Comparison of ENCODE assay signal across 10 cellular contexts in the genomic region with DNA sequence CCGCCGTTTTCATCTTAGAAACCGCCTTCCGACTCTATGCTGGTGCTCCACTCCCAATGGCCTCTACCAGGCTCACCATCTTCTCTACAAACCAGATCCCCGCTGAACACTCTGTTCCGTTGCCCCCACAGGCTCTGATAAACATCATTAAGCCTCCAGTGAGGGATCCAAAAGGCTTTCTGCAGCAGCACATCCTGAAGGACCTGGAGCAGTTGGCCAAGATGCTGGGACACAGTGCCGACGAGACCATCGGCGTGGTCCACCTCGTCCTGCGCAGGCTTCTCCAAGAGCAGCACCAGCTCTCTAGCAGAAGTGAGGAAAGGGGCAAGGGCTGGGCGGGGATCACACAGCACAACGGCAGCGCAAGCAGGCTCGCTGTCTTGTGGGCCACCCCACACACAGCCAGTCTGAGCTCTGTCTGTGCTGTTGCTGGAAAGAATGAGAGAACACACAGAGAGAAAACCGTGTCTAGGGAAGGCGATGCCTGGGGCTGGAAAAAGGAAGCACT.
"Had no signal": no experiment of that assay in that cellular context is flagged by ENCODE, and none has a peak within 500 bp of the region (broad histone marks: within the 10 kb centered on the region; RNA-seq: fewer than 3 reads in every experiment).

No MANE protein-coding gene starts in this region.

- ATAC-seq: natural killer cell treated with Interleukin-12 subunit alpha and Interleukin-12 subunit beta and Interleukin-15 and Interleukin-18, amount 100 ng/mL, for 72 hours had no signal

- H3K4me3 Mint-ChIP-seq: natural killer cell treated with Interleukin-12 subunit alpha and Interleukin-12 subunit beta and Interleukin-15 and Interleukin-18, amount 100 ng/mL, for 72 hours had no signal

- H3K27me3 Mint-ChIP-seq: natural killer cell treated with Interleukin-12 subunit alpha and Interleukin-12 subunit beta and Interleukin-15 and Interleukin-18, amount 100 ng/mL, for 72 hours had no signal

- DNase-seq: activated CD4-positive, CD25-positive, alpha-beta regulatory T cell treated with anti-CD3 and anti-CD28 coated beads, Interleukin-2, amount 50 U/mL, for 72 hours; activated gamma-delta T cell treated with Interleukin-2 at 50 U/mL for 16 hours; amniotic stem cell; brain microvascular endothelial cell; dermis blood vessel endothelial cell; erythroblast; hippocampal formation; stimulated activated CD4-positive, alpha-beta T cell treated with anti-CD3 and anti-CD28 coated beads, Interleukin-4, amount 100 ng/mL, for 1 hour; stimulated activated CD8-positive, alpha-beta memory T cell treated with anti-CD3 and anti-CD28 coated beads, Interleukin-4, amount 100 ng/mL, for 48 hours had no signal

- H3K27me3 ChIP-seq: brain microvascular endothelial cell had no signal

- H3K9me3 Mint-ChIP-seq: natural killer cell treated with Interleukin-12 subunit alpha and Interleukin-12 subunit beta and Interleukin-15 and Interleukin-18, amount 100 ng/mL, for 72 hours had no signal

- H3K27ac ChIP-seq: brain microvascular endothelial cell had no signal
